In the genomic region with DNA sequence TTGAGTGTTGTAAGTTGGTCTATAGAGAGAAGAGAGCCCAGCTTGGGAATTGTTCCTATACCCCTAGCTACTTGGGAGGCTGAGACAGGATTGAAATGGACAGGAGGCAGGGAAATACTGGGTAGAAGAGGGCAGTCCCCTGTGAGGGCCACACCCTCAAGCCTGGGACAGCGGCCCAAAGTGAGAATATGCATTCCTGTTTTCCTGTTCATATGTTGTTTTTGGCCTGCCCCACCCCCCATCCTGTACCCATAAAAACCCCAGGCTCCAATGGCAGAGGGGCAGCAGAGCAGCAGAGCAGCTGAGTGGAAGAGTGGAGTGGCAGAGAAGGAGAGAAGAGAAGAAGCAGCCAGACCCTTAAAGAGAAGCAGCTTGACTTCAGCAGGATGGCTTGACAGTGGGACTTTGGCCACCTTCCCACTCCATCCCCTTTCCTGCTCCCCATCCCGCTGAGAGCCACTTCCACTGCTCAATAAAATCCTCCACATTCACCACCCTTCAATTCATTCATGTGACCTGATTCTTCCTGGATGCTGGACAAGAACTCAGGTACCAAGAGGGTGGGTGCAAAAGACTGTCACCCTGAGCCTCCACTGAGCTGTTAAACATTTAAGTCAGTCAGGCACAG, we compare ENCODE assay signal across 1 cellular context.
TF ChIP-seq lines count a peak whose summit lies in the region.

No MANE protein-coding gene starts in this region.

TF ChIP-seq in SK-N-SH treated with all-trans-retinoic acid at 6 μM for 48 hours, 23 proteins besides CTCF, POLR2A, EP300 and RAD21 (continued from another document):
- TF ChIP-seq, protein P1, sequence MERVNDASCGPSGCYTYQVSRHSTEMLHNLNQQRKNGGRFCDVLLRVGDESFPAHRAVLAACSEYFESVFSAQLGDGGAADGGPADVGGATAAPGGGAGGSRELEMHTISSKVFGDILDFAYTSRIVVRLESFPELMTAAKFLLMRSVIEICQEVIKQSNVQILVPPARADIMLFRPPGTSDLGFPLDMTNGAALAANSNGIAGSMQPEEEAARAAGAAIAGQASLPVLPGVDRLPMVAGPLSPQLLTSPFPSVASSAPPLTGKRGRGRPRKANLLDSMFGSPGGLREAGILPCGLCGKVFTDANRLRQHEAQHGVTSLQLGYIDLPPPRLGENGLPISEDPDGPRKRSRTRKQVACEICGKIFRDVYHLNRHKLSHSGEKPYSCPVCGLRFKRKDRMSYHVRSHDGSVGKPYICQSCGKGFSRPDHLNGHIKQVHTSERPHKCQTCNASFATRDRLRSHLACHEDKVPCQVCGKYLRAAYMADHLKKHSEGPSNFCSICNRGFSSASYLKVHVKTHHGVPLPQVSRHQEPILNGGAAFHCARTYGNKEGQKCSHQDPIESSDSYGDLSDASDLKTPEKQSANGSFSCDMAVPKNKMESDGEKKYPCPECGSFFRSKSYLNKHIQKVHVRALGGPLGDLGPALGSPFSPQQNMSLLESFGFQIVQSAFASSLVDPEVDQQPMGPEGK (CRISPR knock-in tag; IDR thresholded peaks at IDR 0.05; ENCODE audit: borderline replicate concordance) = no peak
- TF ChIP-seq ZNF70 (CRISPR knock-in tag; IDR thresholded peaks at IDR 0.05) = no peak
- TF ChIP-seq OSR1 (CRISPR knock-in tag; IDR thresholded peaks at IDR 0.05) = no peak
